22 cellular contexts compared by ENCODE assay signal in the genomic region with DNA sequence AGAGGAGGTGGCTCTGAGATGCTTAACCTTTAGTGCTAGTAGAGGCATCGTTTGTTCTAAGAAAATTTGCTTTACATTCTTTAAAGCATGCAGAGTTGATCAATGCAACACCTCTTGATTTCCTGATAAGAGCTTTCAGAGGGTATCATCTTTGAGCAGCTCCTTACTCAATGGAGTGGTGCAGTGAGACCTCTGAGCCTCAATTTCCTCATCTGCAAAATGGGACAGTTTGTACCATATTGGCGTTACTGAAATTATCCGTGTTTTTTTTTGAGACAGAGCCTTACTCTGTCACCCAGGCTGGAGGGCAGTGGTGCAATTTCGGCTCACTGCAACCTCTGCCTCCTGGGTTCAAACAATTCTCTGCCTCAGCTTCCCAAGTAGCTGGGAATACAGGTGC. TPM values are rescaled to one million over a fixed set of nuclear protein-coding genes. Genes with fewer than 3 reads are reported as not detected.
"Had no signal": no experiment of that assay in that cellular context is flagged by ENCODE, and none has a peak within 500 bp of the region (broad histone marks: within the 10 kb centered on the region; RNA-seq: fewer than 3 reads in every experiment).

No MANE protein-coding gene starts in this region.

- H3K27me3 Mint-ChIP-seq: naive B cell had no signal

- H3K9me3 ChIP-seq: right atrium auricular region, suprapubic skin, thyroid gland, uterus had no signal

- H3K27me3 ChIP-seq: hepatocyte, right atrium auricular region, suprapubic skin, thyroid gland, upper lobe of left lung, uterus had no signal

- DNase-seq: cortex of kidney; foreskin melanocyte; head of caudate nucleus; kidney; left colon; left ventricle myocardium superior; mesenchymal stem cell; naive B cell; posterior cingulate gyrus; small intestine; stimulated activated CD4-positive, alpha-beta T cell treated with anti-CD3 and anti-CD28 coated beads, Interleukin-12 subunit alpha, Interleukin-12 subunit beta, amount 100 ng/mL, for 4 hours; stimulated activated naive CD8-positive, alpha-beta T cell treated with anti-CD3 and anti-CD28 coated beads, Interleukin-15, Interleukin-2, amounts not matched to agents 100 U/mL and 50 U/mL, for 24 hours; thyroid gland; upper lobe of left lung; uterus had no signal

- FAIRE-seq: kidney, small intestine had no signal

- H3K36me3 Mint-ChIP-seq: naive B cell had no signal

- H2AFZ ChIP-seq: hepatocyte had no signal

- H3K36me3 ChIP-seq: right atrium auricular region, suprapubic skin, thyroid gland, upper lobe of left lung, uterus had no signal

- H3K4me3 ChIP-seq: hepatocyte, lung, right atrium auricular region, suprapubic skin, thyroid gland, upper lobe of left lung, uterus had no signal

- H3K27ac ChIP-seq: right atrium auricular region, suprapubic skin, thyroid gland, upper lobe of left lung had no signal

- H3K9me3 Mint-ChIP-seq: naive B cell had no signal

- ATAC-seq: left colon; left ventricle myocardium superior; stimulated activated naive CD8-positive, alpha-beta T cell treated with anti-CD3 and anti-CD28 coated beads, Interleukin-15, Interleukin-2, amounts not matched to agents 100 U/mL and 50 U/mL, for 24 hours had no signal

- H3K4me1 ChIP-seq: uterus had no signal

RNA-seq across cellular contexts. Expression of a gene that starts 14.3 kb away (rescaled TPM):
- total RNA-seq: kidney, left colon, left ventricle myocardium superior, lung, osteocyte, right atrium auricular region, upper lobe of left lung, uterus had no signal
- polyA plus RNA-seq: esophagus, hepatocyte, neural cell, small intestine had no signal
